Comparison of ENCODE assay signal across 1 cellular context in the genomic region with DNA sequence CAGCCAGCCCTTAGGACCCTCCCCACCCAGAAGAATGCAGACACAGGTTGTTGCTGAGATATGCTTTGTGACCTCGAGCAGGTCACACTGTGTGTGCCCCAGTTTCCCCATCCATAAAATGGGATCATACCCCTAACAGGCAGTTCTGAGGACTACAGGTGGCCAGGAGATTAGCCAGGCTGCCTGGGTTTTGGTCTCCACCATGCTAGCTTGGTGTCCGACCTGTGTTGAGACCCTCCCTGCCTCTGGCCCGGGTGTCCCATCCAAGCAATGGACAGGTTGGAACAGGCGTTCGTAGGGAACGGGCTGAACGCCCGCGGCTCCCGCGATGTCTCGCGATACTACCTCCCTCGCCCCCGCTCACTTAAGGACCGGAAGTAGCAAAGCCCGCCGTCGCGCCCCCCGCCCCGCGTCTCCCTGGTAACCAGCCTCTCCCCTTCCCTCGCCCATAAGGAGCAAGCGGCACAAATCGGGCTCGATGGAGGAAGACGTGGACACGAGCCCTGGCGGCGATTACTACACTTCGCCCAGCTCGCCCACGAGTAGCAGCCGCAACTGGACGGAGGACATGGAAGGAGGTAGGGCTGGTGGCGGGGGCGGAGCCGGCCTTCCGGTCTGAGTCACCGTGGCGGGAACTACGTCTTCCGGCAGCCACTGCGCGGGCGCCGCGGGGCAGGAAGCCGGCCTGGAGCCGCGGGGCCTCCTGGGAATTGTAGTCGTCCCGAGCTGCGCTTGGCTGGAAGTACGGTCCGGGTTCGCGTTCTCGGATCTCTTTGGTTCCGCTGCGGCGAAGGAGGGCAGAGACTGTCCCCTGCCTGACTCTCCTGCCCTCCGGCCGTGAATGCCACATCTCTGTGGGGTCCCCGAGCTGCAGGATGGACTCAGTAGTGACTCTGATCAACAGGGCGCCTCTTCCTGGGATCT.
TF ChIP-seq lines count a peak whose summit lies in the region.

No MANE protein-coding gene starts in this region.

TF ChIP-seq in HepG2, 621 proteins besides CTCF, POLR2A, EP300 and RAD21 (continued from another document):
- TF ChIP-seq, protein P1, sequence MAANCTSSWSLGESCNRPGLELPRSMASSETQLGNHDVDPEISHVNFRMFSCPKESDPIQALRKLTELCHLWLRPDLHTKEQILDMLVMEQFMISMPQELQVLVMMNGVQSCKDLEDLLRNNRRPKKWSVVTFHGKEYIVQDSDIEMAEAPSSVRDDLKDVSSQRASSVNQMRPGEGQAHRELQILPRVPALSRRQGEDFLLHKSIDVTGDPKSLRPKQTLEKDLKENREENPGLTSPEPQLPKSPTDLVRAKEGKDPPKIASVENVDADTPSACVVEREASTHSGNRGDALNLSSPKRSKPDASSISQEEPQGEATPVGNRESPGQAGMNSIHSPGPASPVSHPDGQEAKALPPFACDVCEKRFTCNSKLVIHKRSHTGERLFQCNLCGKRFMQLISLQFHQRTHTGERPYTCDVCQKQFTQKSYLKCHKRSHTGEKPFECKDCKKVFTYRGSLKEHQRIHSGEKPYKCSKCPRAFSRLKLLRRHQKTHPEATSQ (CRISPR knock-in tag; IDR thresholded peaks at IDR 0.05; ENCODE audit: borderline replicate concordance): no peak
- TF ChIP-seq ZSCAN29 (CRISPR knock-in tag; conservative IDR thresholded peaks at IDR 0.05): no peak
- peak; percentile 54; the same call in 1 of the 2 replicates for TF ChIP-seq KDM5B (CRISPR knock-in tag; IDR thresholded peaks at IDR 0.05; ENCODE audit: borderline replicate concordance)
